Comparison of ENCODE assay signal across 20 cellular contexts in genomic region chr7:127047521-127047920, GRCh38.
"Had no signal": no experiment of that assay in that cellular context is flagged by ENCODE, and none has a peak within 500 bp of the region (broad histone marks: within the 10 kb centered on the region; RNA-seq: fewer than 3 reads in every experiment).

No MANE protein-coding gene starts in this region.

- H3K36me3 ChIP-seq: thyroid gland, uterus had no signal

- H3K4me3 Mint-ChIP-seq: activated CD4-positive, alpha-beta T cell treated with anti-CD3 and anti-CD28 coated beads, Interleukin-2, amount 10 ng/mL, durations not matched to agents 7 days and 5 days; activated naive CD8-positive, alpha-beta T cell; activated T-cell treated with anti-CD3 and anti-CD28 coated beads, Interleukin-2, amount 50 U/mL, for 24 hours; brain; endodermal cell; natural killer cell treated with Interleukin-12 subunit alpha and Interleukin-12 subunit beta and Interleukin-15 and Interleukin-18, amount 100 ng/mL, for 72 hours had no signal

- H3K4me1 Mint-ChIP-seq: activated CD4-positive, alpha-beta T cell treated with anti-CD3 and anti-CD28 coated beads, Interleukin-2, amount 10 ng/mL, durations not matched to agents 7 days and 5 days; brain; endodermal cell had no signal

- H3K27ac Mint-ChIP-seq: activated CD4-positive, alpha-beta T cell treated with anti-CD3 and anti-CD28 coated beads, Interleukin-2, amount 10 ng/mL, durations not matched to agents 7 days and 5 days; activated naive CD8-positive, alpha-beta T cell; activated T-cell treated with anti-CD3 and anti-CD28 coated beads, Interleukin-2, amount 50 U/mL, for 24 hours; brain; endodermal cell; natural killer cell treated with Interleukin-12 subunit alpha and Interleukin-12 subunit beta and Interleukin-15 and Interleukin-18, amount 100 ng/mL, for 72 hours had no signal

- H3K27me3 ChIP-seq: thyroid gland, uterus had no signal

- H3K4me3 ChIP-seq: thyroid gland, uterus had no signal

- H3K27me3 Mint-ChIP-seq: activated CD4-positive, alpha-beta T cell treated with anti-CD3 and anti-CD28 coated beads, Interleukin-2, amount 10 ng/mL, durations not matched to agents 7 days and 5 days; brain had no signal

- H3K9me3 ChIP-seq: thyroid gland, uterus had no signal

- H3K36me3 Mint-ChIP-seq: activated naive CD8-positive, alpha-beta T cell; brain; natural killer cell treated with Interleukin-12 subunit alpha and Interleukin-12 subunit beta and Interleukin-15 and Interleukin-18, amount 100 ng/mL, for 72 hours had no signal

- DNase-seq: activated CD4-positive, alpha-beta T cell treated with anti-CD3 and anti-CD28 coated beads, Interleukin-2, amount 10 ng/mL, durations not matched to agents 7 days and 5 days; activated CD4-positive, CD25-positive, alpha-beta regulatory T cell; activated gamma-delta T cell; activated T-cell treated with anti-CD3 and anti-CD28 coated beads, Interleukin-2, amount 50 U/mL, for 24 hours; amygdala; cerebellar nuclear complex; dermis blood vessel endothelial cell; endodermal cell; hypothalamus; left cardiac atrium; mammary epithelial cell; nucleus accumbens; right cardiac atrium; small intestine; thyroid gland; uterus had no signal

- ATAC-seq: esophagus mucosa; left cardiac atrium; natural killer cell treated with Interleukin-12 subunit alpha and Interleukin-12 subunit beta and Interleukin-15 and Interleukin-18, amount 100 ng/mL, for 72 hours; right cardiac atrium had no signal

- H3K9me3 Mint-ChIP-seq: activated CD4-positive, alpha-beta T cell treated with anti-CD3 and anti-CD28 coated beads, Interleukin-2, amount 10 ng/mL, durations not matched to agents 7 days and 5 days; activated T-cell treated with anti-CD3 and anti-CD28 coated beads, Interleukin-2, amount 50 U/mL, for 24 hours had no signal

- H3K4me1 ChIP-seq: thyroid gland, uterus had no signal

- H3K27ac ChIP-seq: thyroid gland, uterus had no signal
